1 cellular context compared by ENCODE assay signal in the genomic region with DNA sequence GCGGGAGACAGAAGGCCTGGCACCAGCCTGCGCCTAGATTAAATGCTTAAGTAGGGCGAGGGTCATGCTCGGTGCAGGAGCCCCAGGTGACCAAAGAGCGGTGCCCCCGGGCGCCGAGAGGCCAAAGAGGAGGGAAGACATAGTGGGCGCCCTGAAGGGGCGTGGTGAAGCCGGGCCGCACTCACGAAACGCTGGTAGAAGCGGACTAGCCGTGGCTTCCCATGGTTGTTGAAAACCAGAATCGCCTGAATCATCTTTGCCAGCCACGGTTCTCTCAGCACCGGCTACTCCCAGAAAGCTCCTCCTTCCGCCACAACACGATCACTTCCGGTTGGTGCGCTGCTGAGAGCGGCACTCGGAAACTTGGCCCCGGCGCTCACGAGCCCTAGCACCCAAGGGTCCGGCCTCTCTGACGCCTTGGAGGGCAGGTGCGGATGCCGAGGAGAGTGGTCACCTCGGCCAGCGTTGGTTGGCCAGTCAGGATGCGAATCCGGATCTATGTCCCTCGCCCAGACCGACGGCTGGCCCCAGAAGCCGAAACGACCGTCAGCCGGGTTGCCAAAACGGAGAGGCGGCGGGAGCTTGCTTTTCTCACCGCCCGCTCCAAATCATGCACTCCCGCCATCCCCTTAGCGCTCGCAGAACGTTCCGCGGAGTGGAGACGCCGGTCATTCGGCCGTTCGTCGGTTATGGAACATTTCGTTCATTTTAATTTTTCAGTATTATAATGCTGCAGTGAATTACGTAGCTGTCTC.
TF ChIP-seq lines count a peak whose summit lies in the region.

Gene AP3S2 (minus strand): TSS at position 299 of the 755 bp plus-strand sequence. CDS start 45 bp downstream, at position 254.

TF ChIP-seq in A549, 52 proteins besides CTCF, POLR2A, EP300 and RAD21 (continued from another document):
- no peak for TF ChIP-seq ATOH8 (CRISPR knock-in tag; IDR thresholded peaks at IDR 0.05; ENCODE audit: low read depth)
- TF ChIP-seq PHF8 (IDR thresholded peaks at IDR 0.05; ENCODE audit: borderline replicate concordance, low read depth): no peak; the same call in 1 of the 2 replicates
- TF ChIP-seq MAX (IDR thresholded peaks at IDR 0.05): peak; percentile 98
- 0 out of 2 replicates have a peak, but pooled peaks have one; percentile 13 for TF ChIP-seq JUNB (IDR thresholded peaks at IDR 0.05)
- TF ChIP-seq RCOR1 (IDR thresholded peaks at IDR 0.05; ENCODE audit: low read depth, low read length): peak; percentile 53; the same call in 1 of the 2 replicates
- no peak for TF ChIP-seq ESRRA (IDR thresholded peaks at IDR 0.05; ENCODE audit: borderline replicate concordance, low read length)
- TF ChIP-seq MYC (IDR thresholded peaks at IDR 0.05; ENCODE audit: borderline replicate concordance, low read length): peak; percentile 86
- TF ChIP-seq, protein P1, sequence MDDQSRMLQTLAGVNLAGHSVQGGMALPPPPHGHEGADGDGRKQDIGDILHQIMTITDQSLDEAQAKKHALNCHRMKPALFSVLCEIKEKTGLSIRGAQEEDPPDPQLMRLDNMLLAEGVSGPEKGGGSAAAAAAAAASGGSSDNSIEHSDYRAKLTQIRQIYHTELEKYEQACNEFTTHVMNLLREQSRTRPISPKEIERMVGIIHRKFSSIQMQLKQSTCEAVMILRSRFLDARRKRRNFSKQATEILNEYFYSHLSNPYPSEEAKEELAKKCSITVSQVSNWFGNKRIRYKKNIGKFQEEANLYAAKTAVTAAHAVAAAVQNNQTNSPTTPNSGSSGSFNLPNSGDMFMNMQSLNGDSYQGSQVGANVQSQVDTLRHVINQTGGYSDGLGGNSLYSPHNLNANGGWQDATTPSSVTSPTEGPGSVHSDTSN (IDR thresholded peaks at IDR 0.05): peak; percentile 78; the same call in 1 of the 2 replicates
- peak; percentile 65 for TF ChIP-seq GATA3 (IDR thresholded peaks at IDR 0.05; ENCODE audit: borderline replicate concordance)
- TF ChIP-seq, protein P2, sequence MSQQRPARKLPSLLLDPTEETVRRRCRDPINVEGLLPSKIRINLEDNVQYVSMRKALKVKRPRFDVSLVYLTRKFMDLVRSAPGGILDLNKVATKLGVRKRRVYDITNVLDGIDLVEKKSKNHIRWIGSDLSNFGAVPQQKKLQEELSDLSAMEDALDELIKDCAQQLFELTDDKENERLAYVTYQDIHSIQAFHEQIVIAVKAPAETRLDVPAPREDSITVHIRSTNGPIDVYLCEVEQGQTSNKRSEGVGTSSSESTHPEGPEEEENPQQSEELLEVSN (IDR thresholded peaks at IDR 0.05; ENCODE audit: borderline replicate concordance, low read depth): peak; percentile 93
- TF ChIP-seq JUN (IDR thresholded peaks at IDR 0.05): peak; percentile 80 to 96; a peak in 4 of 5 replicates
- no peak for TF ChIP-seq POLR2AphosphoS2 (conservative IDR thresholded peaks at IDR 0.05; ENCODE audit: low read length)
- TF ChIP-seq, protein P3, sequence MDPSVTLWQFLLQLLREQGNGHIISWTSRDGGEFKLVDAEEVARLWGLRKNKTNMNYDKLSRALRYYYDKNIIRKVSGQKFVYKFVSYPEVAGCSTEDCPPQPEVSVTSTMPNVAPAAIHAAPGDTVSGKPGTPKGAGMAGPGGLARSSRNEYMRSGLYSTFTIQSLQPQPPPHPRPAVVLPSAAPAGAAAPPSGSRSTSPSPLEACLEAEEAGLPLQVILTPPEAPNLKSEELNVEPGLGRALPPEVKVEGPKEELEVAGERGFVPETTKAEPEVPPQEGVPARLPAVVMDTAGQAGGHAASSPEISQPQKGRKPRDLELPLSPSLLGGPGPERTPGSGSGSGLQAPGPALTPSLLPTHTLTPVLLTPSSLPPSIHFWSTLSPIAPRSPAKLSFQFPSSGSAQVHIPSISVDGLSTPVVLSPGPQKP (IDR thresholded peaks at IDR 0.05; ENCODE audit: low read depth, low read length): no peak
- peak; percentile 32 for TF ChIP-seq MAFK (IDR thresholded peaks at IDR 0.05; ENCODE audit: partially characterized antibody)
- TF ChIP-seq MAZ (IDR thresholded peaks at IDR 0.05; ENCODE audit: borderline replicate concordance, low read depth, low read length): 0 out of 2 replicates have a peak, but pooled peaks have one; percentile 67
- no peak for TF ChIP-seq FOSB (CRISPR knock-in tag; IDR thresholded peaks at IDR 0.05)
- TF ChIP-seq, protein P4, sequence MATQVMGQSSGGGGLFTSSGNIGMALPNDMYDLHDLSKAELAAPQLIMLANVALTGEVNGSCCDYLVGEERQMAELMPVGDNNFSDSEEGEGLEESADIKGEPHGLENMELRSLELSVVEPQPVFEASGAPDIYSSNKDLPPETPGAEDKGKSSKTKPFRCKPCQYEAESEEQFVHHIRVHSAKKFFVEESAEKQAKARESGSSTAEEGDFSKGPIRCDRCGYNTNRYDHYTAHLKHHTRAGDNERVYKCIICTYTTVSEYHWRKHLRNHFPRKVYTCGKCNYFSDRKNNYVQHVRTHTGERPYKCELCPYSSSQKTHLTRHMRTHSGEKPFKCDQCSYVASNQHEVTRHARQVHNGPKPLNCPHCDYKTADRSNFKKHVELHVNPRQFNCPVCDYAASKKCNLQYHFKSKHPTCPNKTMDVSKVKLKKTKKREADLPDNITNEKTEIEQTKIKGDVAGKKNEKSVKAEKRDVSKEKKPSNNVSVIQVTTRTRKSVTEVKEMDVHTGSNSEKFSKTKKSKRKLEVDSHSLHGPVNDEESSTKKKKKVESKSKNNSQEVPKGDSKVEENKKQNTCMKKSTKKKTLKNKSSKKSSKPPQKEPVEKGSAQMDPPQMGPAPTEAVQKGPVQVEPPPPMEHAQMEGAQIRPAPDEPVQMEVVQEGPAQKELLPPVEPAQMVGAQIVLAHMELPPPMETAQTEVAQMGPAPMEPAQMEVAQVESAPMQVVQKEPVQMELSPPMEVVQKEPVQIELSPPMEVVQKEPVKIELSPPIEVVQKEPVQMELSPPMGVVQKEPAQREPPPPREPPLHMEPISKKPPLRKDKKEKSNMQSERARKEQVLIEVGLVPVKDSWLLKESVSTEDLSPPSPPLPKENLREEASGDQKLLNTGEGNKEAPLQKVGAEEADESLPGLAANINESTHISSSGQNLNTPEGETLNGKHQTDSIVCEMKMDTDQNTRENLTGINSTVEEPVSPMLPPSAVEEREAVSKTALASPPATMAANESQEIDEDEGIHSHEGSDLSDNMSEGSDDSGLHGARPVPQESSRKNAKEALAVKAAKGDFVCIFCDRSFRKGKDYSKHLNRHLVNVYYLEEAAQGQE (IDR thresholded peaks at IDR 0.05): no peak; the same call in 1 of the 2 replicates
- no peak for TF ChIP-seq HOXA7 (CRISPR knock-in tag; IDR thresholded peaks at IDR 0.05)
- TF ChIP-seq CHD2 (IDR thresholded peaks at IDR 0.05; ENCODE audit: low read length, partially characterized antibody): peak; percentile 43
- peak; percentile 26; the same call in 1 of the 2 replicates for TF ChIP-seq BHLHE40 (IDR thresholded peaks at IDR 0.05; ENCODE audit: low read depth, low read length)
- no peak; the same call in 1 of the 2 replicates for TF ChIP-seq FOXS1 (CRISPR knock-in tag; IDR thresholded peaks at IDR 0.05)
- no peak for TF ChIP-seq CBX2 (IDR thresholded peaks at IDR 0.05; ENCODE audit: borderline replicate concordance, low read depth)
- no peak for TF ChIP-seq ZNF302 (CRISPR knock-in tag; IDR thresholded peaks at IDR 0.05)
- TF ChIP-seq ZSCAN20 (CRISPR knock-in tag; IDR thresholded peaks at IDR 0.05): no peak
- no peak for TF ChIP-seq TP53 (CRISPR knock-in tag; IDR thresholded peaks at IDR 0.05)
